Comparison of ENCODE assay signal across 15 cellular contexts in genomic region chr6:154306696-154307095, GRCh38. TPM values are rescaled to one million over a fixed set of nuclear protein-coding genes. Genes with fewer than 3 reads are reported as not detected.
DNase-seq lines count a peak whose midpoint lies in the region; ATAC-seq and TF ChIP-seq lines count a peak whose summit lies in the region.
"Had no signal": no experiment of that assay in that cellular context is flagged by ENCODE, and none has a peak within 500 bp of the region (broad histone marks: within the 10 kb centered on the region; RNA-seq: fewer than 3 reads in every experiment).

No MANE protein-coding gene starts in this region.

- 95% methylated on average over 4 of the region's 4 CpGs for WGBS in prostate gland

- intact Hi-C loops in activated B cell treated with CpG ODN at 0.5 μM for 24 hours (cut with micrococcal nuclease): loop anchor here (1.0 kb wide), 1 partner anchor 47 kb away; no protein-coding TSS in a partner anchor
- intact Hi-C loops in tibial artery (cut with DNase I; ENCODE audit: low total_unique reads): no loop called here
- intact Hi-C loops in prostate gland (cut with DNase I): no loop called here

- POLR2A ChIA-PET in activated B cell treated with CpG ODN at 0.5 μM for 24 hours (lab: Charles Lee): interaction anchor here (1.0 kb wide), 1 partner anchor 48 kb away, joined by 3 read pairs; no protein-coding TSS in a partner anchor

- ATAC-seq in GM18867 (IDR thresholded peaks at IDR 0.05; ENCODE audit: unreplicated experiment) (peak; percentile 69), GM21526 (IDR thresholded peaks at IDR 0.05; ENCODE audit: low FRiP score, unreplicated experiment) (peak; percentile 60), HG03045 (IDR thresholded peaks at IDR 0.05; ENCODE audit: unreplicated experiment) (peak; percentile 44), activated B cell treated with CpG ODN at 0.5 μM for 24 hours (ENCODE audit: low read depth) (peak; percentile 80), esophagus mucosa (no peak)
- ATAC-seq in stimulated activated naive CD8-positive, alpha-beta T cell treated with anti-CD3 and anti-CD28 coated beads, Interleukin-15, Interleukin-2, amounts not matched to agents 100 U/mL and 50 U/mL, for 24 hours: no peak
- ATAC-seq: activated CD8-positive, alpha-beta T cell treated with anti-CD3 and anti-CD28 coated beads for 36 hours; pancreas had no signal

- no peak for TF ChIP-seq CTCF in activated B cell treated with CpG ODN at 0.5 μM for 24 hours (IDR thresholded peaks at IDR 0.05)
- no peak for TF ChIP-seq CTCF in tibial artery (IDR thresholded peaks at IDR 0.05)
- no peak for TF ChIP-seq CTCF in prostate gland (IDR thresholded peaks at IDR 0.05)

- H3K27ac ChIP-seq in tibial artery: no peak overlapping the region
- H3K27ac ChIP-seq in prostate gland: no peak overlapping the region
- H3K27ac ChIP-seq: pancreas had no signal

- DNase-seq in activated B cell treated with CpG ODN at 0.5 μM for 24 hours (no peak), tibial artery (no peak), prostate gland (ENCODE audit: low spot score) (no peak)
- no peak for DNase-seq in stimulated activated naive CD8-positive, alpha-beta T cell treated with anti-CD3 and anti-CD28 coated beads, Interleukin-15, Interleukin-2, amounts not matched to agents 100 U/mL and 50 U/mL, for 24 hours
- DNase-seq: activated CD8-positive, alpha-beta T cell treated with anti-CD3 and anti-CD28 coated beads for 36 hours; H9; NCI-H187; pancreas; T-helper 1 cell had no signal

- no peak for TF ChIP-seq POLR2A in prostate gland (IDR thresholded peaks at IDR 0.05)

- no peak overlapping the region for H3K4me3 ChIP-seq in tibial artery
- H3K4me3 ChIP-seq in prostate gland: no peak overlapping the region
- H3K4me3 ChIP-seq: lung, pancreas had no signal

- peaks cover 7% of the 10 kb centered on the region for H3K9me3 Mint-ChIP-seq in activated B cell treated with CpG ODN at 0.5 μM for 24 hours

- H3K4me1 Mint-ChIP-seq in activated B cell treated with CpG ODN at 0.5 μM for 24 hours: peaks cover 30% of the 10 kb centered on the region

- H3K4me1 ChIP-seq in tibial artery (no peaks in the 10 kb centered on the region), prostate gland (replicated peaks) (no peaks in the 10 kb centered on the region)
- H3K4me1 ChIP-seq: pancreas had no signal

- H3K27me3 Mint-ChIP-seq in activated B cell treated with CpG ODN at 0.5 μM for 24 hours: no peaks in the 10 kb centered on the region

- CTCF ChIA-PET in activated B cell treated with CpG ODN at 0.5 μM for 24 hours (lab: Charles Lee): no interaction called here

- no peak overlapping the region for H3K4me3 Mint-ChIP-seq in activated B cell treated with CpG ODN at 0.5 μM for 24 hours
- H3K4me3 Mint-ChIP-seq: activated CD8-positive, alpha-beta T cell treated with anti-CD3 and anti-CD28 coated beads for 36 hours; CD14-positive monocyte; H9 had no signal

- H3K9me3 ChIP-seq in tibial artery (no peaks in the 10 kb centered on the region), prostate gland (no peaks in the 10 kb centered on the region)
- H3K9me3 ChIP-seq: pancreas had no signal

- H3K27me3 ChIP-seq in tibial artery (no peaks in the 10 kb centered on the region), prostate gland (replicated peaks; ENCODE audit: insufficient read depth) (no peaks in the 10 kb centered on the region)
- H3K27me3 ChIP-seq: pancreas had no signal

- no peaks in the 10 kb centered on the region for H3K36me3 ChIP-seq in tibial artery
- no peaks in the 10 kb centered on the region for H3K36me3 ChIP-seq in prostate gland
- H3K36me3 ChIP-seq: pancreas had no signal

- no peaks in the 10 kb centered on the region for H3K36me3 Mint-ChIP-seq in activated B cell treated with CpG ODN at 0.5 μM for 24 hours (ENCODE audit: low read depth)

- peak overlapping the region; percentile 13 for H3K27ac Mint-ChIP-seq in activated B cell treated with CpG ODN at 0.5 μM for 24 hours
- H3K27ac Mint-ChIP-seq: activated CD8-positive, alpha-beta T cell treated with anti-CD3 and anti-CD28 coated beads for 36 hours had no signal

RNA-seq across cellular contexts. Expression of gene IPCEF1, which starts 49.9 kb away (rescaled TPM):
- total RNA-seq in activated B cell treated with CpG ODN at 0.5 μM for 24 hours (1.8 and 2.1 TPM in 2 replicates), prostate gland (1 to 10 TPM; 1.0 to 6.1 TPM), esophagus mucosa (1.8 TPM)

Comparison
In these comparisons a context has a peak if more than half of its experiments do, and no peak if none do; other contexts are left out.
1. ATAC-seq: peak in GM18867 (single experiment), GM21526 (single experiment), HG03045 (single experiment) and activated B cell treated with CpG ODN at 0.5 μM for 24 hours (single experiment); none in esophagus mucosa (single experiment) and stimulated activated naive CD8-positive, alpha-beta T cell treated with anti-CD3 and anti-CD28 coated beads, Interleukin-15, Interleukin-2, amounts not matched to agents 100 U/mL and 50 U/mL, for 24 hours (single experiment).